8 cellular contexts compared by ENCODE assay signal in the genomic region with DNA sequence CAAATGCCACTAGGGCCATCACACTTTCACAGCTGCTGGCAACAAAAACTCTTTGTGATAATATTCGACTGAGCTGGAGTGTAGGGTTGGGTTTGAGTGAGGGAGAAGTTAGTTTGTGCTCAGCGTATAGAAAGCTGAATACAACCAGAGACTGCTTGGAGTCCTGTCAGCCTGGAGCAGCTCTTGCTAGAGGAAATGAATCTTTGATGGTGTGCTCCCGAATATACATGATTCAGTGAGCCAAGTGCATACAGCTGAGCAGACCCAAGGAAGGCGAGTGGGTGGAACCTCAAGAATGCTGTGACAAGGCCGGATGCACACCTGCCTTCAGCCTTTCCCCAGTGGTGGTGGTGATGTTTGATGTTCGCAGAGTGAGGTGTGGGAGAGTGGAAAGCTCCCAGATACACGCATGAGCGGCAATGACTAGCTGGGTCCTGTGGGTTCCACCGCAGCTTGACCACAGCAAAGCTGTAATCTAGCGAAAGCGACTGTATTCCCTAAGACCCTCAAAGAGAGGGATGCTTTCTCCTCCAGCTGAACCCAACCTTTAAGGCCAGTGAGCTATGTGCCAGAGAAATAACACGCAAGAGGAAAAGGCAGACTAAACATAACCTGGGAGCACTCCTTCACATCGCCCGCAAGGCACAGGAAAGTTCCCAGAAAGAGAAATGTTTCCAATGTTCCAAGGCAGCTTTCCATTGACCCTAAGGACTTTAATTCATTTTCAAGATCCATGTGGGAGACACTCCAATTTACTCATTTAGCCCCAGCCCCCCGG. TPM values are rescaled to one million over a fixed set of nuclear protein-coding genes. Genes with fewer than 3 reads are reported as not detected.
DNase-seq lines count a peak whose midpoint lies in the region; ATAC-seq, FAIRE-seq and TF ChIP-seq lines count a peak whose summit lies in the region.

No MANE protein-coding gene starts in this region.

- H3K27ac ChIP-seq in A549 (no peak overlapping the region; a peak in 1 of 6 replicates), cingulate gyrus (ENCODE audit: low read depth, low read length) (peak overlapping the region; percentile 10), mucosa of rectum (ENCODE audit: low read depth in 2 of 2, low read length in 2 of 2) (peak overlapping the region; percentile 52 to 77)

- H3K4me1 Mint-ChIP-seq in stimulated activated memory B cell treated with anti-CD40 and anti-IgM and Interleukin-4, amounts not matched to agents 10 μg/mL and 1 μg/mL and 100 μg/mL, for 72 hours: peaks cover 36% of the 10 kb centered on the region

- no peaks in the 10 kb centered on the region for H3K9me3 Mint-ChIP-seq in stimulated activated memory B cell treated with anti-CD40 and anti-IgM and Interleukin-4, amounts not matched to agents 10 μg/mL and 1 μg/mL and 100 μg/mL, for 72 hours

- H3K36me3 Mint-ChIP-seq in stimulated activated memory B cell treated with anti-CD40 and anti-IgM and Interleukin-4, amounts not matched to agents 10 μg/mL and 1 μg/mL and 100 μg/mL, for 72 hours: no peaks in the 10 kb centered on the region

- H3K4me1 ChIP-seq in A549 (no peaks in the 10 kb centered on the region), mucosa of rectum (ENCODE audit: control insufficient read depth in 2 of 2, insufficient read depth in 2 of 2, low read length in 2 of 2) (peaks cover 18 to 33% of the 10 kb centered on the region in 2 donors)

- 84% methylated on average over 15 of the region's 15 CpGs for WGBS in A549 (ENCODE audit: missing lambda C conversion rate)

- H3K27me3 ChIP-seq in mucosa of rectum (ENCODE audit: control insufficient read depth in 2 of 2, insufficient read depth in 2 of 2, low read length in 2 of 2): no peaks in the 10 kb centered on the region

- TF ChIP-seq EP300 in A549 (IDR thresholded peaks at IDR 0.05): no peak

- TF ChIP-seq CTCF in A549 (IDR thresholded peaks at IDR 0.05): no peak

- peak overlapping the region; percentile 57 to 82 for H3K9ac ChIP-seq in mucosa of rectum (ENCODE audit: low read depth in 1 of 2, low read length in 2 of 2)

- H3K4me3 Mint-ChIP-seq in stimulated activated memory B cell treated with anti-CD40 and anti-IgM and Interleukin-4, amounts not matched to agents 10 μg/mL and 1 μg/mL and 100 μg/mL, for 72 hours: peak overlapping the region; percentile 88

- H3K27me3 Mint-ChIP-seq in stimulated activated memory B cell treated with anti-CD40 and anti-IgM and Interleukin-4, amounts not matched to agents 10 μg/mL and 1 μg/mL and 100 μg/mL, for 72 hours: no peaks in the 10 kb centered on the region

- H3K9me3 ChIP-seq in A549 (no peaks in the 10 kb centered on the region), mucosa of rectum (ENCODE audit: control insufficient read depth in 2 of 2, low read length in 2 of 2) (no peaks in the 10 kb centered on the region)

- H3K36me3 ChIP-seq in mucosa of rectum (ENCODE audit: control insufficient read depth in 2 of 2, insufficient read depth in 2 of 2, low read length in 2 of 2): no peaks in the 10 kb centered on the region

- H3K4me3 ChIP-seq in A549: no peak overlapping the region
- peak overlapping the region; percentile 94 to 98 for H3K4me3 ChIP-seq in mucosa of rectum (ENCODE audit: low read length in 2 of 2)

- no peak for FAIRE-seq in A549 (lab: Jason Lieb, UNC)

- TF ChIP-seq POLR2A in A549 (IDR thresholded peaks at IDR 0.05; ENCODE audit: low read length): no peak

- TF ChIP-seq RAD21 in A549 (conservative IDR thresholded peaks at IDR 0.05 in 1 of 2, IDR thresholded peaks at IDR 0.05 in 1 of 2): no peak

- DNase-seq in A549 (ENCODE audit: low read depth in 1 of 2, low spot score in 1 of 2) (no peak), T1000 (lab: John Stamatoyannopoulos, UW) (no peak), NCI-H2029 (lab: John Stamatoyannopoulos, UW) (no peak)
- DNase-seq in activated CD4-positive, alpha-beta T cell treated with anti-CD3 and anti-CD28 coated beads for 24 hours (ENCODE audit: low read depth in 2 of 2): peak; percentile 56 to 68

- POLR2A ChIA-PET in A549 (lab: Yijun Ruan, JAX): interaction anchor here (1.3 kb wide), 1 partner anchor 11 kb away, joined by 3 read pairs; no protein-coding TSS in a partner anchor

- peak overlapping the region; percentile 93 for H3K4me2 ChIP-seq in A549

- CTCF ChIA-PET in A549 (lab: Yijun Ruan, JAX): interaction anchor here (1.1 to 7.8 kb wide), 17 partner anchors 8 to 195 kb away, joined by 3 to 86 read pairs (median 6); no protein-coding TSS in a partner anchor

- H3K27ac Mint-ChIP-seq in stimulated activated memory B cell treated with anti-CD40 and anti-IgM and Interleukin-4, amounts not matched to agents 10 μg/mL and 1 μg/mL and 100 μg/mL, for 72 hours: peak overlapping the region; percentile 73

- ATAC-seq in A549: no peak
- peak; percentile 32 for ATAC-seq in HG02623 (IDR thresholded peaks at IDR 0.05; ENCODE audit: unreplicated experiment)
- peak; percentile 60 for ATAC-seq in stimulated activated memory B cell treated with anti-CD40 and anti-IgM and Interleukin-4, amounts not matched to agents 10 μg/mL and 1 μg/mL and 100 μg/mL, for 72 hours

TF ChIP-seq in A549, 52 proteins besides CTCF, POLR2A, EP300 and RAD21:
- TF ChIP-seq HDAC2 (IDR thresholded peaks at IDR 0.05) (no peak), HOXA7 (CRISPR knock-in tag; IDR thresholded peaks at IDR 0.05) (no peak), MAFK (IDR thresholded peaks at IDR 0.05; ENCODE audit: partially characterized antibody) (no peak), NR3C1 (IDR thresholded peaks at IDR 0.05) (no peak), EHF (CRISPR knock-in tag; IDR thresholded peaks at IDR 0.05) (no peak), KDM1A (IDR thresholded peaks at IDR 0.05; ENCODE audit: low read depth) (no peak), SREBF2 (IDR thresholded peaks at IDR 0.05) (no peak), NPAS2 (CRISPR knock-in tag; IDR thresholded peaks at IDR 0.05; ENCODE audit: borderline replicate concordance) (no peak), HOXB13 (CRISPR knock-in tag; IDR thresholded peaks at IDR 0.05; ENCODE audit: low read depth) (no peak), NFE2L2 (conservative IDR thresholded peaks at IDR 0.05; ENCODE audit: low read length) (no peak), POLR2AphosphoS2 (conservative IDR thresholded peaks at IDR 0.05; ENCODE audit: low read length) (no peak)
- TF ChIP-seq, protein P1, sequence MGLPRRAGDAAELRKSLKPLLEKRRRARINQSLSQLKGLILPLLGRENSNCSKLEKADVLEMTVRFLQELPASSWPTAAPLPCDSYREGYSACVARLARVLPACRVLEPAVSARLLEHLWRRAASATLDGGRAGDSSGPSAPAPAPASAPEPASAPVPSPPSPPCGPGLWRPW (IDR thresholded peaks at IDR 0.05): no peak

RNA-seq across cellular contexts. Expression of gene ARHGEF3, which starts 1.2 kb away (rescaled TPM):
- polyA plus RNA-seq in A549 (2011; rRNA removed) (10.6 and 12.1 TPM in 2 replicates), A549 (2017; fragmentation: RNase III; extraction: RNeasy Plus Mini Kit Qiagen cat#74134 plus additional on column Dnase treatment) (5.8 to 7.3 TPM (median 7.3 TPM) in 3 replicates)
- 3.9 and 4.0 TPM in 2 replicates for polyA plus RNA-seq in A549 (2012; cell fraction: cytosol; rRNA removed)
- 3.3 and 3.6 TPM in 2 replicates for polyA plus RNA-seq in A549 (2012; cell fraction: nucleus; rRNA removed)
- polyA minus RNA-seq in A549 (2011; rRNA and poly(A)+ RNA removed): 9.3 and 11.6 TPM in 2 replicates

Comparison
In these comparisons a context has a peak if more than half of its experiments do, and no peak if none do; other contexts are left out.
1. ATAC-seq: peak in HG02623 (single experiment) and stimulated activated memory B cell treated with anti-CD40 and anti-IgM and Interleukin-4, amounts not matched to agents 10 μg/mL and 1 μg/mL and 100 μg/mL, for 72 hours (single experiment); none in A549 (0 of 2).
2. DNase-seq: peak in activated CD4-positive, alpha-beta T cell treated with anti-CD3 and anti-CD28 coated beads for 24 hours (2 of 2); none in A549 (0 of 2), T1000 (single experiment) and NCI-H2029 (single experiment).
3. H3K27ac ChIP-seq: peak in cingulate gyrus (single experiment) and mucosa of rectum (2 of 2); none in A549 (0 of 2).